8 cellular contexts compared by ENCODE assay signal in the genomic region with DNA sequence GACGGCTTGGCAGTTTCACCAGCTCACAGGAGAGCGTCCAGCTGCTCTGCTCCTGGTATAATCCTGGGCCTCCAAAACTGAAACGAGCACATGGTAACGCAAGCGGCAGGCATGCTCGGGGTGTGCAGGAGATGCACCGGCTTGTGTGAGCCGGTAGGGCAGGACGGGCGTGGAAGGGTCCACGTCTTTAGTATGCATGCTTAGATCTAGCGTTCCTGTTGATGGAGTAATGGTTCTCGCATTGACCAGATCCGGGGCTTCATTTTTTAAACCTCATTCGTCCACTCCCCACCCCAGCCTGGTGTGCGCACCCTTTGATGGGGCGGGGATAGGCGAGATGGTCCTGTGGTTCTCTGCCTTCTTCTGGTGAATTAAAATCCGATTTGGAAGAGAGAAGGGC. TPM values are rescaled to one million over a fixed set of nuclear protein-coding genes. Genes with fewer than 3 reads are reported as not detected.
DNase-seq lines count a peak whose midpoint lies in the region; ATAC-seq and TF ChIP-seq lines count a peak whose summit lies in the region.

No MANE protein-coding gene starts in this region.

- peak; percentile 38 for ATAC-seq in GM21576 (IDR thresholded peaks at IDR 0.05; ENCODE audit: unreplicated experiment)

- no peak for TF ChIP-seq EP300 in stomach (IDR thresholded peaks at IDR 0.05)

- TF ChIP-seq CTCF in stomach (IDR thresholded peaks at IDR 0.05) = peak in 1 of 7 experiments; percentile 6

- intact Hi-C loops in stomach (cut with DNase I; ENCODE audit: low total_unique reads) = loop anchor here (5.0 kb wide), 1 partner anchor 77 kb away; a partner anchor contains a TSS

- peak overlapping the region; percentile 70 for H3K27ac ChIP-seq in caudate nucleus (ENCODE audit: low read depth, low read length)
- peak overlapping the region; percentile 61 to 90 (median 83) for H3K27ac ChIP-seq in stomach

- H3K36me3 ChIP-seq in stomach = no peaks in the 10 kb centered on the region

- DNase-seq in NCI-H1417 (lab: John Stamatoyannopoulos, UW) = peak in 2 of 3 experiments; percentile 49 to 62
- no peak for DNase-seq in NCI-H1417 treated with DMSO at 0.1 percent for 48 hours (lab: John Stamatoyannopoulos, UW)
- DNase-seq in NCI-H1092 treated with DMSO at 0.1 percent for 48 hours (lab: John Stamatoyannopoulos, UW) = peak; percentile 55
- peak in 15 of 61 donors; percentile 6 to 63 (median 36) for DNase-seq in caudate nucleus (lab: John Stamatoyannopoulos, UW)
- DNase-seq in kidney tubule cell (ENCODE audit: low spot score) = peak; percentile 74
- no peak for DNase-seq in stomach
- DNase-seq in activated effector memory CD4-positive, alpha-beta T cell treated with anti-CD3 and anti-CD28 coated beads, Interleukin-2, amount 50 U/mL, for 16 hours = no peak

- no peaks in the 10 kb centered on the region for H3K27me3 ChIP-seq in stomach

- no peaks in the 10 kb centered on the region for H3K9me3 ChIP-seq in stomach

- WGBS in stomach, 5 donors = 0 to 6% (median 1%) methylated on average over 15 to 19 of the region's 19 CpGs

- peak overlapping the region; percentile 58 to 67 (median 58) for H3K4me3 ChIP-seq in stomach

- H3K4me1 ChIP-seq in stomach = peaks cover 17 to 30% (median 23%) of the 10 kb centered on the region in 4 donors

- no peak for TF ChIP-seq POLR2A in stomach (IDR thresholded peaks at IDR 0.05)

RNA-seq across cellular contexts. Expression of a gene that starts 39.7 kb away (rescaled TPM):
- 100 to 1,000 TPM in 1 of 5 donors, 10 to 100 TPM in 3, 1 to 10 TPM in 1; 7.0 to 101 (median 35.9) TPM for total RNA-seq in stomach
- polyA plus RNA-seq in stomach = 10 to 100 TPM in 2 of 3 donors, 1 to 10 TPM in 1; 5.6 to 24.7 (median 16.1) TPM

RNA-seq across cellular contexts. Expression of a gene that starts 47.2 kb away (rescaled TPM):
- total RNA-seq in stomach = 10 to 100 TPM in 4 of 5 donors, 1 to 10 TPM in 1; 7.0 to 33.2 (median 13.6) TPM
- 10 to 100 TPM in 1 of 3 donors, 1 to 10 TPM in 2; 6.0 to 11.5 (median 7.0) TPM for polyA plus RNA-seq in stomach

Comparison
In these comparisons a context has a peak if more than half of its experiments do, and no peak if none do; other contexts are left out.
1. DNase-seq: peak in NCI-H1417 (2 of 3), NCI-H1092 treated with DMSO at 0.1 percent for 48 hours (single experiment) and kidney tubule cell (single experiment); none in NCI-H1417 treated with DMSO at 0.1 percent for 48 hours (single experiment), stomach (single experiment) and activated effector memory CD4-positive, alpha-beta T cell treated with anti-CD3 and anti-CD28 coated beads, Interleukin-2, amount 50 U/mL, for 16 hours (single experiment).